13 cellular contexts compared by ENCODE assay signal in genomic region chr2:158931577-158931976, GRCh38. TPM values are rescaled to one million over a fixed set of nuclear protein-coding genes. Genes with fewer than 3 reads are reported as not detected.
DNase-seq lines count a peak whose midpoint lies in the region; ATAC-seq and TF ChIP-seq lines count a peak whose summit lies in the region.
"Had no signal": no experiment of that assay in that cellular context is flagged by ENCODE, and none has a peak within 500 bp of the region (broad histone marks: within the 10 kb centered on the region; RNA-seq: fewer than 3 reads in every experiment).

No MANE protein-coding gene starts in this region.

- no peak for ATAC-seq in GM18505 (IDR thresholded peaks at IDR 0.05; ENCODE audit: unreplicated experiment)
- ATAC-seq: activated CD8-positive, alpha-beta T cell treated with anti-CD3 and anti-CD28 coated beads, Interleukin-2, amount 10 ng/mL, durations not matched to agents 7 days and 5 days; sciatic nerve; upper lobe of right lung had no signal

- H3K4me3 ChIP-seq in MG63 = no peak overlapping the region
- H3K4me3 ChIP-seq: upper lobe of right lung had no signal

- no peaks in the 10 kb centered on the region for H3K36me3 ChIP-seq in MG63
- H3K36me3 ChIP-seq: upper lobe of right lung had no signal

- H3K27me3 ChIP-seq in MG63 = no peaks in the 10 kb centered on the region
- H3K27me3 ChIP-seq: upper lobe of right lung had no signal

- DNase-seq in AG20443 (ENCODE audit: low spot score) (peak; percentile 43), MG63 (peak; percentile 14), astrocyte of the hippocampus (ENCODE audit: low read depth, low spot score) (peak; percentile 87), lung microvascular endothelial cell (ENCODE audit: low read depth in 2 of 2) (peak; percentile 47 to 75), NCI-H2196 treated with DMSO at 0.1 percent for 48 hours (lab: John Stamatoyannopoulos, UW; ENCODE audit: unreplicated experiment) (no peak)
- no peak for DNase-seq in activated naive CD4-positive, alpha-beta T cell treated with Interleukin-2 at 50 U/mL for 16 hours
- no peak for DNase-seq in stimulated activated CD4-positive, alpha-beta T cell treated with anti-CD3 and anti-CD28 coated beads, Interleukin-4, amount 100 ng/mL, for 4 hours
- DNase-seq: activated CD8-positive, alpha-beta T cell treated with anti-CD3 and anti-CD28 coated beads, Interleukin-2, amount 10 ng/mL, durations not matched to agents 7 days and 5 days; effector CD8-positive, alpha-beta T cell; NCI-H446; upper lobe of right lung had no signal

- no peak for TF ChIP-seq POLR2A in GM18505 (IDR thresholded peaks at IDR 0.05; ENCODE audit: borderline replicate concordance, extremely low read depth, insufficient read depth, insufficient read length)

- H3K9me3 ChIP-seq in MG63 = peaks cover 9% of the 10 kb centered on the region
- H3K9me3 ChIP-seq: upper lobe of right lung had no signal

RNA-seq across cellular contexts. Expression of gene TANC1, which starts 36.9 kb away (rescaled TPM):
- total RNA-seq in MG63 (2014; rRNA removed; shearing (Covaris generic); ENCODE audit: low replicate concordance) = 8.8 and 13.3 TPM in 2 replicates
- 46.6 and 64.7 TPM in 2 replicates for total RNA-seq in lung microvascular endothelial cell

Comparison
In these comparisons a context has a peak if more than half of its experiments do, and no peak if none do; other contexts are left out.
1. DNase-seq: peak in AG20443 (single experiment), MG63 (single experiment), astrocyte of the hippocampus (single experiment) and lung microvascular endothelial cell (2 of 2); none in activated naive CD4-positive, alpha-beta T cell treated with Interleukin-2 at 50 U/mL for 16 hours (single experiment), NCI-H2196 treated with DMSO at 0.1 percent for 48 hours (single experiment) and stimulated activated CD4-positive, alpha-beta T cell treated with anti-CD3 and anti-CD28 coated beads, Interleukin-4, amount 100 ng/mL, for 4 hours (0 of 2).